In the genomic region with DNA sequence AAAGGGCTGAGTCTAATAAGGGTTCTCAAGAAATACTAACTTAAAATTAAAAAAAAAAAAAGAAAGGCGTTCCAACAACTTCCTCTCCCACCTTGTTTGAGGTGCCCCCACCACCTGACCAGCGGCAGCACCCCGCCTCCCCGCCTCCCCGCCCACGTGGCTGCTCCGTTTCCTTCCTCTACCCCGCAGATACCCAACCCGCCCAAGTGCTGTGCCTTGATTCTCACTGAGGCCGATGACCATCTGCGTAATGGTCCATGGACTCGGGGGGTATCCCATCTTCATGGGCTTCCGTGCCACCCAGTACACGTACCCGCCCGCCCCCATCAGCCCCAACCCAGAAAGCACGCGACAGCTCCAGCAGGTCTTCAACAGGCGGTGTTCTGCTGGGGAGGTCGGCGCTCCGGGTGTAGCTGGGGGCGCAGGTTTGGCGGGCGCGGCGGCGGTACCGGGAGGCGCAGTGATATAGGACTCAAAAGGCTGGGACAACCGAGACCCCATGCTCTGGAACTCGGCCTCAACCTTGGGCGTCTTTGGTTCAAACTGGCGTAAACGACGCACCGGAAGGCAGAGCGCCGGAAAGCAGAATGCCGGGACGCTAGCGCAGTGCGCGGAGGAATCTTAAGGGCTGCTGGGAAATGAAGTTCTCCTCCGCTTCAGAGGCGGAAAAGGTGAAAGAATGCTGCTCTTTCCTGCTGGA, we compare ENCODE assay signal across 8 cellular contexts. TPM values are rescaled to one million over a fixed set of nuclear protein-coding genes. Genes with fewer than 3 reads are reported as not detected.
DNase-seq lines count a peak whose midpoint lies in the region; ATAC-seq and TF ChIP-seq lines count a peak whose summit lies in the region.

A gene with protein sequence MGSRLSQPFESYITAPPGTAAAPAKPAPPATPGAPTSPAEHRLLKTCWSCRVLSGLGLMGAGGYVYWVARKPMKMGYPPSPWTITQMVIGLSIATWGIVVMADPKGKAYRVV (minus strand): TSS at position 545 of the 700 bp plus-strand sequence. CDS start 44 bp downstream, at position 501.

- peaks cover 11% of the 10 kb centered on the region for H3K79me2 ChIP-seq in GM23248 (ENCODE audit: insufficient read depth)

- H3K9ac ChIP-seq in GM23248, result peak within 1 kb of the TSS; percentile 84

- DNase-seq in EL (peak; percentile 79), GM23248 (peak; percentile 91), LHCN-M2 (ENCODE audit: low read depth) (peak; percentile 83), SJSA1 (ENCODE audit: low read depth in 1 of 2, low spot score in 2 of 2) (peak; percentile 45 to 58), substantia nigra (lab: John Stamatoyannopoulos, UW) (peak in 48 of 49 donors; percentile 12 to 81 (median 63))
- peak; percentile 30 to 59 (median 42) for DNase-seq in activated naive CD4-positive, alpha-beta T cell (lab: John Stamatoyannopoulos, UW)

- no peaks in the 10 kb centered on the region for H4K20me1 ChIP-seq in GM23248 (ENCODE audit: insufficient read depth)

- H3K27me3 ChIP-seq in GM23248 (replicated peaks; ENCODE audit: insufficient read depth) (no peaks in the 10 kb centered on the region), SJSA1 (replicated peaks) (no peaks in the 10 kb centered on the region), gastroesophageal sphincter (no peaks in the 10 kb centered on the region), neutrophil (no peaks in the 10 kb centered on the region)

- no peaks in the 10 kb centered on the region for H3K9me3 ChIP-seq in GM23248 (ENCODE audit: low read depth)
- H3K9me3 ChIP-seq in SJSA1 (replicated peaks), result no peaks in the 10 kb centered on the region
- no peaks in the 10 kb centered on the region for H3K9me3 ChIP-seq in gastroesophageal sphincter
- no peaks in the 10 kb centered on the region for H3K9me3 ChIP-seq in neutrophil

- TF ChIP-seq EP300 in gastroesophageal sphincter (IDR thresholded peaks at IDR 0.05), result no peak

- H3K36me3 ChIP-seq in GM23248 (ENCODE audit: low read depth), result peaks cover 9% of the 10 kb centered on the region; the same call in 1 of the 2 replicates
- H3K36me3 ChIP-seq in SJSA1, result no peaks in the 10 kb centered on the region
- H3K36me3 ChIP-seq in gastroesophageal sphincter, result peaks cover 0 to 29% of the 10 kb centered on the region in 2 donors
- H3K36me3 ChIP-seq in neutrophil, result peaks cover 24% of the 10 kb centered on the region

- no peaks in the 10 kb centered on the region for H3K9me2 ChIP-seq in GM23248 (ENCODE audit: insufficient read depth)

- no peak for TF ChIP-seq CTCF in gastroesophageal sphincter (IDR thresholded peaks at IDR 0.05)
- TF ChIP-seq CTCF in neutrophil (IDR thresholded peaks at IDR 0.05), result no peak

- H3K27ac ChIP-seq in GM23248 (peak within 1 kb of the TSS; percentile 48), SJSA1 (no peak within 1 kb of the TSS), gastroesophageal sphincter (peak within 1 kb of the TSS; percentile 54 to 93 (median 84)), neutrophil (peak within 1 kb of the TSS; percentile 69), substantia nigra (ENCODE audit: low read depth, low read length, poor library complexity, severe bottlenecking) (peak within 1 kb of the TSS; percentile 78)

- peak in 1 of 2 donors; percentile 25 for TF ChIP-seq POLR2A in gastroesophageal sphincter (IDR thresholded peaks at IDR 0.05)

- H3K4me3 ChIP-seq in GM23248 (peak within 1 kb of the TSS; percentile 88), SJSA1 (peak within 1 kb of the TSS; percentile 58), gastroesophageal sphincter (peak within 1 kb of the TSS; percentile 70 to 89), neutrophil (ENCODE audit: low read depth in 1 of 2, low read length in 1 of 2) (peak within 1 kb of the TSS; percentile 81 to 82)

- WGBS in GM23248 (ENCODE audit: low coverage in 1 of 2, low lambda C conversion rate in 2 of 2, missing lambda C conversion rate in 2 of 2), 2 experiments, result 2 to 3% methylated on average over 33 to 46 of the region's 46 CpGs
- WGBS in gastroesophageal sphincter (ENCODE audit: low coverage in 1 of 2), 2 donors, result 0 to 2% methylated on average over 10 to 12 of the region's 46 CpGs

- H3K4me2 ChIP-seq in GM23248 (ENCODE audit: unreplicated experiment), result peak within 1 kb of the TSS; percentile 98

- in situ Hi-C loops in GM23248 (cut with MboI), result no loop called here

- peak; percentile 97 for ATAC-seq in gastroesophageal sphincter

- no peaks in the 10 kb centered on the region for H3F3A ChIP-seq in GM23248 (ENCODE audit: insufficient read depth)

- peaks cover 7% of the 10 kb centered on the region; the same call in 1 of the 2 replicates for H3K4me1 ChIP-seq in GM23248 (ENCODE audit: insufficient read depth)
- no peaks in the 10 kb centered on the region for H3K4me1 ChIP-seq in SJSA1 (replicated peaks)
- peaks cover 0 to 15% (median 4%) of the 10 kb centered on the region in 3 donors for H3K4me1 ChIP-seq in gastroesophageal sphincter
- peaks cover 0 to 4% of the 10 kb centered on the region in 2 experiments for H3K4me1 ChIP-seq in neutrophil (ENCODE audit: control insufficient read depth in 1 of 2, insufficient read depth in 1 of 2, low read depth in 1 of 2, low read length in 1 of 2)

- peak within 1 kb of the TSS; percentile 95 for H2AFZ ChIP-seq in GM23248

RNA-seq across cellular contexts. Expression of the gene that starts here (rescaled TPM):
- total RNA-seq in GM23248 (2014; rRNA removed; shearing (Covaris generic)), result 13.1 and 15.8 TPM in 2 replicates
- polyA plus RNA-seq in GM23248 (2016; fragmentation: Nextera tagmentation; extraction: Ambion mirVana), result 78.2 and 79.1 TPM in 2 replicates
- total RNA-seq in LHCN-M2 (2014; rRNA removed) (10.8 and 12.2 TPM in 2 replicates), gastroesophageal sphincter (10 to 100 TPM; 12.8 to 18.8 (median 15.3) TPM)
- 68.9 TPM for polyA plus RNA-seq in LHCN-M2 (2012)
- 3.9 and 5.3 TPM in 2 replicates for total RNA-seq in SJSA1 (2014; rRNA removed; shearing (Covaris generic))
